In the genomic region with DNA sequence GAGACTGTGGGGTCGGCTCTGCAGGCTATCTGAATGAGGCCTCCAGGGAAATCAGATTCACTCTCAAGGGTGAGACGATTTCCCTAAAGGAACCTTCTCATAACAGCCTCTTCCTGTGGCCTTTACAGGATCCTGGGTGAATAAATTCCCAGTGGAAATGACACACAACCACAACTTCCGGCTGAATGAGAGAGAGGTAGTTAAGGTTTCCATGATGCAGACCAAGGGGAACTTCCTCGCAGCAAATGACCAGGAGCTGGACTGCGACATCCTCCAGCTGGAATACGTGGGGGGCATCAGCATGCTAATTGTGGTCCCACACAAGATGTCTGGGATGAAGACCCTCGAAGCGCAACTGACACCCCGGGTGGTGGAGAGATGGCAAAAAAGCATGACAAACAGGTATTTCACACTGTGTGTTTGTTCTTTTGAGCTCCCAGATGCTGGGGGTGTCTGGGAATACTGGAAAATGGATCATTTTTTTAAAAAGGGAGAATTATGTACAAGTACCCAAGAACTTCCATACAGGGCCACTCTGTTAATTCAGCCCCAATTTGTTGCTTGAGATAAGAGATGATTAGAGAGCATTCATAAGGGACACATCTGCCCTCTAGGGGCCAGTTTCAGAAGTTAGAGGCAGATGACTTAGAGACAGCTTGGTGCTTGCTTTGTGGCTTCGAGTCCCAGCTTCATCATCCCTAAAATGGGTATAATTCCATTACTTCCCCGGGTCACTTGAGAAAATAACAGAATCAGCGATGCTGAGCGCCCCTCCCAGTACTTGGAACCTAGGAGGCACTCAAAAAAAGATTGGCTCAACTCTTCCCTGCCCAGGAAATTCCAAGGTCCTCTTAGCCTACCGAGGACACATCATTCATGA, we compare ENCODE assay signal across 1 cellular context.
TF ChIP-seq lines count a peak whose summit lies in the region.

No MANE protein-coding gene starts in this region.

TF ChIP-seq in K562, 482 proteins besides CTCF, POLR2A, EP300 and RAD21 (continued from another document and continues in another):
- TF ChIP-seq, protein P1, sequence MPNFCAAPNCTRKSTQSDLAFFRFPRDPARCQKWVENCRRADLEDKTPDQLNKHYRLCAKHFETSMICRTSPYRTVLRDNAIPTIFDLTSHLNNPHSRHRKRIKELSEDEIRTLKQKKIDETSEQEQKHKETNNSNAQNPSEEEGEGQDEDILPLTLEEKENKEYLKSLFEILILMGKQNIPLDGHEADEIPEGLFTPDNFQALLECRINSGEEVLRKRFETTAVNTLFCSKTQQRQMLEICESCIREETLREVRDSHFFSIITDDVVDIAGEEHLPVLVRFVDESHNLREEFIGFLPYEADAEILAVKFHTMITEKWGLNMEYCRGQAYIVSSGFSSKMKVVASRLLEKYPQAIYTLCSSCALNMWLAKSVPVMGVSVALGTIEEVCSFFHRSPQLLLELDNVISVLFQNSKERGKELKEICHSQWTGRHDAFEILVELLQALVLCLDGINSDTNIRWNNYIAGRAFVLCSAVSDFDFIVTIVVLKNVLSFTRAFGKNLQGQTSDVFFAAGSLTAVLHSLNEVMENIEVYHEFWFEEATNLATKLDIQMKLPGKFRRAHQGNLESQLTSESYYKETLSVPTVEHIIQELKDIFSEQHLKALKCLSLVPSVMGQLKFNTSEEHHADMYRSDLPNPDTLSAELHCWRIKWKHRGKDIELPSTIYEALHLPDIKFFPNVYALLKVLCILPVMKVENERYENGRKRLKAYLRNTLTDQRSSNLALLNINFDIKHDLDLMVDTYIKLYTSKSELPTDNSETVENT (CRISPR knock-in tag; IDR thresholded peaks at IDR 0.05): no peak; the same call in 1 of the 2 replicates
- no peak for TF ChIP-seq TEAD4 (IDR thresholded peaks at IDR 0.05; ENCODE audit: low read length)
- TF ChIP-seq TEAD4 (CRISPR knock-in tag; IDR thresholded peaks at IDR 0.05; ENCODE audit: borderline replicate concordance): no peak
- TF ChIP-seq, protein P2, sequence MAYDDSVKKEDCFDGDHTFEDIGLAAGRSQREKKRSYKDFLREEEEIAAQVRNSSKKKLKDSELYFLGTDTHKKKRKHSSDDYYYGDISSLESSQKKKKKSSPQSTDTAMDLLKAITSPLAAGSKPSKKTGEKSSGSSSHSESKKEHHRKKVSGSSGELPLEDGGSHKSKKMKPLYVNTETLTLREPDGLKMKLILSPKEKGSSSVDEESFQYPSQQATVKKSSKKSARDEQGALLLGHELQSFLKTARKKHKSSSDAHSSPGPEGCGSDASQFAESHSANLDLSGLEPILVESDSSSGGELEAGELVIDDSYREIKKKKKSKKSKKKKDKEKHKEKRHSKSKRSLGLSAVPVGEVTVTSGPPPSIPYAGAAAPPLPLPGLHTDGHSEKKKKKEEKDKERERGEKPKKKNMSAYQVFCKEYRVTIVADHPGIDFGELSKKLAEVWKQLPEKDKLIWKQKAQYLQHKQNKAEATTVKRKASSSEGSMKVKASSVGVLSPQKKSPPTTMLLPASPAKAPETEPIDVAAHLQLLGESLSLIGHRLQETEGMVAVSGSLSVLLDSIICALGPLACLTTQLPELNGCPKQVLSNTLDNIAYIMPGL (CRISPR knock-in tag; IDR thresholded peaks at IDR 0.05): no peak; the same call in 1 of the 2 replicates
- TF ChIP-seq NCOA6 (IDR thresholded peaks at IDR 0.05): no peak
- no peak for TF ChIP-seq LEF1 (IDR thresholded peaks at IDR 0.05)
- TF ChIP-seq ZNF830 (CRISPR knock-in tag; IDR thresholded peaks at IDR 0.05): no peak
- no peak for TF ChIP-seq KHSRP (IDR thresholded peaks at IDR 0.05)
- TF ChIP-seq TAF9B (IDR thresholded peaks at IDR 0.05; ENCODE audit: partially characterized antibody): no peak
- TF ChIP-seq ZNF324 (CRISPR knock-in tag; IDR thresholded peaks at IDR 0.05): peak; percentile 38; the same call in 1 of the 2 replicates
- TF ChIP-seq, protein P3, sequence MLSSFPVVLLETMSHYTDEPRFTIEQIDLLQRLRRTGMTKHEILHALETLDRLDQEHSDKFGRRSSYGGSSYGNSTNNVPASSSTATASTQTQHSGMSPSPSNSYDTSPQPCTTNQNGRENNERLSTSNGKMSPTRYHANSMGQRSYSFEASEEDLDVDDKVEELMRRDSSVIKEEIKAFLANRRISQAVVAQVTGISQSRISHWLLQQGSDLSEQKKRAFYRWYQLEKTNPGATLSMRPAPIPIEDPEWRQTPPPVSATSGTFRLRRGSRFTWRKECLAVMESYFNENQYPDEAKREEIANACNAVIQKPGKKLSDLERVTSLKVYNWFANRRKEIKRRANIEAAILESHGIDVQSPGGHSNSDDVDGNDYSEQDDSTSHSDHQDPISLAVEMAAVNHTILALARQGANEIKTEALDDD (IDR thresholded peaks at IDR 0.05): no peak
- no peak for TF ChIP-seq PCBP1 (IDR thresholded peaks at IDR 0.05; ENCODE audit: low read depth, low read length, poor library complexity, severe bottlenecking)
- TF ChIP-seq ZNF695 (CRISPR knock-in tag; IDR thresholded peaks at IDR 0.05): no peak
- no peak for TF ChIP-seq ZNF12 (CRISPR knock-in tag; IDR thresholded peaks at IDR 0.05)
- no peak; the same call in 1 of the 2 replicates for TF ChIP-seq IFI16 (CRISPR knock-in tag; IDR thresholded peaks at IDR 0.05)
- no peak for TF ChIP-seq PHB (CRISPR knock-in tag; IDR thresholded peaks at IDR 0.05)
- TF ChIP-seq MTF1 (CRISPR knock-in tag; IDR thresholded peaks at IDR 0.05; ENCODE audit: borderline replicate concordance): peak; percentile 82; the same call in 1 of the 2 replicates
- TF ChIP-seq, protein P4, sequence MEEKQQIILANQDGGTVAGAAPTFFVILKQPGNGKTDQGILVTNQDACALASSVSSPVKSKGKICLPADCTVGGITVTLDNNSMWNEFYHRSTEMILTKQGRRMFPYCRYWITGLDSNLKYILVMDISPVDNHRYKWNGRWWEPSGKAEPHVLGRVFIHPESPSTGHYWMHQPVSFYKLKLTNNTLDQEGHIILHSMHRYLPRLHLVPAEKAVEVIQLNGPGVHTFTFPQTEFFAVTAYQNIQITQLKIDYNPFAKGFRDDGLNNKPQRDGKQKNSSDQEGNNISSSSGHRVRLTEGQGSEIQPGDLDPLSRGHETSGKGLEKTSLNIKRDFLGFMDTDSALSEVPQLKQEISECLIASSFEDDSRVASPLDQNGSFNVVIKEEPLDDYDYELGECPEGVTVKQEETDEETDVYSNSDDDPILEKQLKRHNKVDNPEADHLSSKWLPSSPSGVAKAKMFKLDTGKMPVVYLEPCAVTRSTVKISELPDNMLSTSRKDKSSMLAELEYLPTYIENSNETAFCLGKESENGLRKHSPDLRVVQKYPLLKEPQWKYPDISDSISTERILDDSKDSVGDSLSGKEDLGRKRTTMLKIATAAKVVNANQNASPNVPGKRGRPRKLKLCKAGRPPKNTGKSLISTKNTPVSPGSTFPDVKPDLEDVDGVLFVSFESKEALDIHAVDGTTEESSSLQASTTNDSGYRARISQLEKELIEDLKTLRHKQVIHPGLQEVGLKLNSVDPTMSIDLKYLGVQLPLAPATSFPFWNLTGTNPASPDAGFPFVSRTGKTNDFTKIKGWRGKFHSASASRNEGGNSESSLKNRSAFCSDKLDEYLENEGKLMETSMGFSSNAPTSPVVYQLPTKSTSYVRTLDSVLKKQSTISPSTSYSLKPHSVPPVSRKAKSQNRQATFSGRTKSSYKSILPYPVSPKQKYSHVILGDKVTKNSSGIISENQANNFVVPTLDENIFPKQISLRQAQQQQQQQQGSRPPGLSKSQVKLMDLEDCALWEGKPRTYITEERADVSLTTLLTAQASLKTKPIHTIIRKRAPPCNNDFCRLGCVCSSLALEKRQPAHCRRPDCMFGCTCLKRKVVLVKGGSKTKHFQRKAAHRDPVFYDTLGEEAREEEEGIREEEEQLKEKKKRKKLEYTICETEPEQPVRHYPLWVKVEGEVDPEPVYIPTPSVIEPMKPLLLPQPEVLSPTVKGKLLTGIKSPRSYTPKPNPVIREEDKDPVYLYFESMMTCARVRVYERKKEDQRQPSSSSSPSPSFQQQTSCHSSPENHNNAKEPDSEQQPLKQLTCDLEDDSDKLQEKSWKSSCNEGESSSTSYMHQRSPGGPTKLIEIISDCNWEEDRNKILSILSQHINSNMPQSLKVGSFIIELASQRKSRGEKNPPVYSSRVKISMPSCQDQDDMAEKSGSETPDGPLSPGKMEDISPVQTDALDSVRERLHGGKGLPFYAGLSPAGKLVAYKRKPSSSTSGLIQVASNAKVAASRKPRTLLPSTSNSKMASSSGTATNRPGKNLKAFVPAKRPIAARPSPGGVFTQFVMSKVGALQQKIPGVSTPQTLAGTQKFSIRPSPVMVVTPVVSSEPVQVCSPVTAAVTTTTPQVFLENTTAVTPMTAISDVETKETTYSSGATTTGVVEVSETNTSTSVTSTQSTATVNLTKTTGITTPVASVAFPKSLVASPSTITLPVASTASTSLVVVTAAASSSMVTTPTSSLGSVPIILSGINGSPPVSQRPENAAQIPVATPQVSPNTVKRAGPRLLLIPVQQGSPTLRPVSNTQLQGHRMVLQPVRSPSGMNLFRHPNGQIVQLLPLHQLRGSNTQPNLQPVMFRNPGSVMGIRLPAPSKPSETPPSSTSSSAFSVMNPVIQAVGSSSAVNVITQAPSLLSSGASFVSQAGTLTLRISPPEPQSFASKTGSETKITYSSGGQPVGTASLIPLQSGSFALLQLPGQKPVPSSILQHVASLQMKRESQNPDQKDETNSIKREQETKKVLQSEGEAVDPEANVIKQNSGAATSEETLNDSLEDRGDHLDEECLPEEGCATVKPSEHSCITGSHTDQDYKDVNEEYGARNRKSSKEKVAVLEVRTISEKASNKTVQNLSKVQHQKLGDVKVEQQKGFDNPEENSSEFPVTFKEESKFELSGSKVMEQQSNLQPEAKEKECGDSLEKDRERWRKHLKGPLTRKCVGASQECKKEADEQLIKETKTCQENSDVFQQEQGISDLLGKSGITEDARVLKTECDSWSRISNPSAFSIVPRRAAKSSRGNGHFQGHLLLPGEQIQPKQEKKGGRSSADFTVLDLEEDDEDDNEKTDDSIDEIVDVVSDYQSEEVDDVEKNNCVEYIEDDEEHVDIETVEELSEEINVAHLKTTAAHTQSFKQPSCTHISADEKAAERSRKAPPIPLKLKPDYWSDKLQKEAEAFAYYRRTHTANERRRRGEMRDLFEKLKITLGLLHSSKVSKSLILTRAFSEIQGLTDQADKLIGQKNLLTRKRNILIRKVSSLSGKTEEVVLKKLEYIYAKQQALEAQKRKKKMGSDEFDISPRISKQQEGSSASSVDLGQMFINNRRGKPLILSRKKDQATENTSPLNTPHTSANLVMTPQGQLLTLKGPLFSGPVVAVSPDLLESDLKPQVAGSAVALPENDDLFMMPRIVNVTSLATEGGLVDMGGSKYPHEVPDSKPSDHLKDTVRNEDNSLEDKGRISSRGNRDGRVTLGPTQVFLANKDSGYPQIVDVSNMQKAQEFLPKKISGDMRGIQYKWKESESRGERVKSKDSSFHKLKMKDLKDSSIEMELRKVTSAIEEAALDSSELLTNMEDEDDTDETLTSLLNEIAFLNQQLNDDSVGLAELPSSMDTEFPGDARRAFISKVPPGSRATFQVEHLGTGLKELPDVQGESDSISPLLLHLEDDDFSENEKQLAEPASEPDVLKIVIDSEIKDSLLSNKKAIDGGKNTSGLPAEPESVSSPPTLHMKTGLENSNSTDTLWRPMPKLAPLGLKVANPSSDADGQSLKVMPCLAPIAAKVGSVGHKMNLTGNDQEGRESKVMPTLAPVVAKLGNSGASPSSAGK (IDR thresholded peaks at IDR 0.05): no peak
- no peak; the same call in 1 of the 2 replicates for TF ChIP-seq HIVEP1 (CRISPR knock-in tag; IDR thresholded peaks at IDR 0.05)
- no peak for TF ChIP-seq ZNF766 (CRISPR knock-in tag; conservative IDR thresholded peaks at IDR 0.05)
- no peak for TF ChIP-seq TRIM28 (IDR thresholded peaks at IDR 0.05)
- TF ChIP-seq EZH2 (IDR thresholded peaks at IDR 0.05; ENCODE audit: borderline replicate concordance, low read depth, low read length): no peak
- no peak for TF ChIP-seq ZNF717 (CRISPR knock-in tag; IDR thresholded peaks at IDR 0.05)
- no peak for TF ChIP-seq ATF7 (IDR thresholded peaks at IDR 0.05)
- no peak for TF ChIP-seq PHB2 (IDR thresholded peaks at IDR 0.05; ENCODE audit: low read depth)
- TF ChIP-seq SRF (CRISPR knock-in tag; IDR thresholded peaks at IDR 0.05): 0 out of 4 replicates have a peak, but pooled peaks of 1 of the 2 experiments have one; percentile 47
- 0 out of 2 replicates have a peak, but pooled peaks have one; percentile 37 for TF ChIP-seq ZC3H11A (IDR thresholded peaks at IDR 0.05; ENCODE audit: low read depth, low read length)
- TF ChIP-seq TCFL5 (CRISPR knock-in tag; conservative IDR thresholded peaks at IDR 0.05): peak; percentile 63; the same call in 1 of the 2 replicates
- TF ChIP-seq MYBL2 (IDR thresholded peaks at IDR 0.05; ENCODE audit: low read depth): no peak
- TF ChIP-seq MYBL2 (CRISPR knock-in tag; IDR thresholded peaks at IDR 0.05; ENCODE audit: borderline replicate concordance): no peak
- TF ChIP-seq, protein P5, sequence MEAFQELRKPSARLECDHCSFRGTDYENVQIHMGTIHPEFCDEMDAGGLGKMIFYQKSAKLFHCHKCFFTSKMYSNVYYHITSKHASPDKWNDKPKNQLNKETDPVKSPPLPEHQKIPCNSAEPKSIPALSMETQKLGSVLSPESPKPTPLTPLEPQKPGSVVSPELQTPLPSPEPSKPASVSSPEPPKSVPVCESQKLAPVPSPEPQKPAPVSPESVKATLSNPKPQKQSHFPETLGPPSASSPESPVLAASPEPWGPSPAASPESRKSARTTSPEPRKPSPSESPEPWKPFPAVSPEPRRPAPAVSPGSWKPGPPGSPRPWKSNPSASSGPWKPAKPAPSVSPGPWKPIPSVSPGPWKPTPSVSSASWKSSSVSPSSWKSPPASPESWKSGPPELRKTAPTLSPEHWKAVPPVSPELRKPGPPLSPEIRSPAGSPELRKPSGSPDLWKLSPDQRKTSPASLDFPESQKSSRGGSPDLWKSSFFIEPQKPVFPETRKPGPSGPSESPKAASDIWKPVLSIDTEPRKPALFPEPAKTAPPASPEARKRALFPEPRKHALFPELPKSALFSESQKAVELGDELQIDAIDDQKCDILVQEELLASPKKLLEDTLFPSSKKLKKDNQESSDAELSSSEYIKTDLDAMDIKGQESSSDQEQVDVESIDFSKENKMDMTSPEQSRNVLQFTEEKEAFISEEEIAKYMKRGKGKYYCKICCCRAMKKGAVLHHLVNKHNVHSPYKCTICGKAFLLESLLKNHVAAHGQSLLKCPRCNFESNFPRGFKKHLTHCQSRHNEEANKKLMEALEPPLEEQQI (IDR thresholded peaks at IDR 0.05): no peak
- TF ChIP-seq BMI1 (IDR thresholded peaks at IDR 0.05; ENCODE audit: low read length): no peak
- TF ChIP-seq KDM2B (CRISPR knock-in tag; IDR thresholded peaks at IDR 0.05): no peak
- TF ChIP-seq ESRRB (CRISPR knock-in tag; IDR thresholded peaks at IDR 0.05; ENCODE audit: borderline replicate concordance): no peak
- no peak for TF ChIP-seq DNMT1 (IDR thresholded peaks at IDR 0.05)
- TF ChIP-seq, protein P6, sequence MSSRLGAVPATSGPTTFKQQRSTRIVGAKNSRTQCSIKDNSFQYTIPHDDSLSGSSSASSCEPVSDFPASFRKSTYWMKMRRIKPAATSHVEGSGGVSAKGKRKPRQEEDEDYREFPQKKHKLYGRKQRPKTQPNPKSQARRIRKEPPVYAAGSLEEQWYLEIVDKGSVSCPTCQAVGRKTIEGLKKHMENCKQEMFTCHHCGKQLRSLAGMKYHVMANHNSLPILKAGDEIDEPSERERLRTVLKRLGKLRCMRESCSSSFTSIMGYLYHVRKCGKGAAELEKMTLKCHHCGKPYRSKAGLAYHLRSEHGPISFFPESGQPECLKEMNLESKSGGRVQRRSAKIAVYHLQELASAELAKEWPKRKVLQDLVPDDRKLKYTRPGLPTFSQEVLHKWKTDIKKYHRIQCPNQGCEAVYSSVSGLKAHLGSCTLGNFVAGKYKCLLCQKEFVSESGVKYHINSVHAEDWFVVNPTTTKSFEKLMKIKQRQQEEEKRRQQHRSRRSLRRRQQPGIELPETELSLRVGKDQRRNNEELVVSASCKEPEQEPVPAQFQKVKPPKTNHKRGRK (tag; IDR thresholded peaks at IDR 0.05): no peak
- no peak for TF ChIP-seq ZNF764 (CRISPR knock-in tag; IDR thresholded peaks at IDR 0.05; ENCODE audit: low read depth)
- 0 out of 2 replicates have a peak, but pooled peaks have one; percentile 25 for TF ChIP-seq GTF2A2 (tag; IDR thresholded peaks at IDR 0.05)
- no peak for TF ChIP-seq HMG20B (CRISPR knock-in tag; IDR thresholded peaks at IDR 0.05)
- no peak for TF ChIP-seq TGIF2 (CRISPR knock-in tag; IDR thresholded peaks at IDR 0.05)
